1 cellular context compared by ENCODE assay signal in the genomic region with DNA sequence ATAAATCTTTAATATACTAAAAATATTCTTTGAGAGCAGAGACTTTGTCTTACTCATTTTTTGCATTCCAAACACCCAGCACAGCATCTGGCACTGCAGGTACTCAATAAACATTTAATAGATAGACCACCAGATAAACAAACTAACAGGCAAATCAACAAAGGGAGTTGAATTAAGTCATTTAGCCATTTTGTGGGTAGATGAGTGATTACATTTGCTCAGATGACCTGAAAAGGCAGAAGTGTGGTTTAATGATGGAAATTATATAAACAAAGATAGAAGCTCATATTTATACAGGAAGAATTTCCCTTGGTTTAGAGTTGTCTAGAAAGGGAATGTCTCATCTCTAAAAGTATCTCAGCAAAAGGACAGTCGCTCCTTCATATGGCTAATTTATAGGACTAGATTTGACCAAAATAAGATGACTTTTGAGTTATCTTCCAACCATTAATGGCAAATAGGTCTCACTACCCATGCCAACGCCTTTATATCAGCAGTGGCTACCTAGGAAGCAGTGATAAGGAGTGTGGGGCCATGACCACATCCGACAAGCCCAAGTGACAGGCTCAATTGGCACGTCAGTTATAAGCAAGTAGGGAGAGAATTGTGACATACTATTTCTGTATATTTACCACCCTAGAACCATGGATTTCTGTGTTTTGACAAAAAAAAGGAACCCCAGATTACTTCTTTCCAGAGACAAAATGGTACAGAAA.
TF ChIP-seq lines count a peak whose summit lies in the region.

No MANE protein-coding gene starts in this region.

TF ChIP-seq in HEK293, 187 proteins besides CTCF, POLR2A, EP300 and RAD21 (continued from another document):
- TF ChIP-seq ZNF404 (tag by site-specific recombination; IDR thresholded peaks at IDR 0.05) (no peak), ZNF747 (tag by site-specific recombination; IDR thresholded peaks at IDR 0.05) (no peak), ZNF341 (tag by site-specific recombination; IDR thresholded peaks at IDR 0.05; ENCODE audit: low read depth) (no peak), ZNF302 (tag by site-specific recombination; IDR thresholded peaks at IDR 0.05; ENCODE audit: low read depth) (no peak), FEZF1 (tag by site-specific recombination; IDR thresholded peaks at IDR 0.05) (peak; percentile 65), PBX3 (CRISPR knock-in tag; IDR thresholded peaks at IDR 0.05) (no peak), ZNF677 (tag by site-specific recombination; IDR thresholded peaks at IDR 0.05) (no peak), ZBTB8A (tag by site-specific recombination; IDR thresholded peaks at IDR 0.05) (no peak), ZNF311 (tag by site-specific recombination; IDR thresholded peaks at IDR 0.05; ENCODE audit: borderline replicate concordance) (no peak)
- TF ChIP-seq, protein P1, sequence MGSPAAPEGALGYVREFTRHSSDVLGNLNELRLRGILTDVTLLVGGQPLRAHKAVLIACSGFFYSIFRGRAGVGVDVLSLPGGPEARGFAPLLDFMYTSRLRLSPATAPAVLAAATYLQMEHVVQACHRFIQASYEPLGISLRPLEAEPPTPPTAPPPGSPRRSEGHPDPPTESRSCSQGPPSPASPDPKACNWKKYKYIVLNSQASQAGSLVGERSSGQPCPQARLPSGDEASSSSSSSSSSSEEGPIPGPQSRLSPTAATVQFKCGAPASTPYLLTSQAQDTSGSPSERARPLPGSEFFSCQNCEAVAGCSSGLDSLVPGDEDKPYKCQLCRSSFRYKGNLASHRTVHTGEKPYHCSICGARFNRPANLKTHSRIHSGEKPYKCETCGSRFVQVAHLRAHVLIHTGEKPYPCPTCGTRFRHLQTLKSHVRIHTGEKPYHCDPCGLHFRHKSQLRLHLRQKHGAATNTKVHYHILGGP (tag by site-specific recombination; IDR thresholded peaks at IDR 0.05): peak; percentile 39; the same call in 1 of the 2 replicates
TF ChIP-seq in HEK293: peak in this region for 3.
